ENCODE assay signal across 1 cellular context in the genomic region with DNA sequence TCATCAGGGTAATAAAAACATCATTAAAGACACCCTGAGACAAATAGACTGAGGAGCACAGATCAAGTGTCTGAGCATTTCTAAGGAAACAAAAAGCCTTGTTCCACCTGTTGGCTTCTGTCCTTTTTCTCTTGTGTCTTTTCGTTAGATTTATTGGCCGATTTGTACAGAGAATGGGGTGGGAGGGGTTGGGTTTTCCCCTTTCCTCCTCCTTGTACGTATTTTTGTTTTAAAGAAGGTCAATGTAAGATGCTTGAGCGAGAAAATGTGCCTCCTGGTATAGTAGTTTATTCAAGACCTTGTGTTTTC.
TF ChIP-seq lines count a peak whose summit lies in the region.

No MANE protein-coding gene starts in this region.

TF ChIP-seq in GM23338, 12 proteins besides CTCF, POLR2A, EP300 and RAD21 (continued from another document):
- TF ChIP-seq, protein P1, sequence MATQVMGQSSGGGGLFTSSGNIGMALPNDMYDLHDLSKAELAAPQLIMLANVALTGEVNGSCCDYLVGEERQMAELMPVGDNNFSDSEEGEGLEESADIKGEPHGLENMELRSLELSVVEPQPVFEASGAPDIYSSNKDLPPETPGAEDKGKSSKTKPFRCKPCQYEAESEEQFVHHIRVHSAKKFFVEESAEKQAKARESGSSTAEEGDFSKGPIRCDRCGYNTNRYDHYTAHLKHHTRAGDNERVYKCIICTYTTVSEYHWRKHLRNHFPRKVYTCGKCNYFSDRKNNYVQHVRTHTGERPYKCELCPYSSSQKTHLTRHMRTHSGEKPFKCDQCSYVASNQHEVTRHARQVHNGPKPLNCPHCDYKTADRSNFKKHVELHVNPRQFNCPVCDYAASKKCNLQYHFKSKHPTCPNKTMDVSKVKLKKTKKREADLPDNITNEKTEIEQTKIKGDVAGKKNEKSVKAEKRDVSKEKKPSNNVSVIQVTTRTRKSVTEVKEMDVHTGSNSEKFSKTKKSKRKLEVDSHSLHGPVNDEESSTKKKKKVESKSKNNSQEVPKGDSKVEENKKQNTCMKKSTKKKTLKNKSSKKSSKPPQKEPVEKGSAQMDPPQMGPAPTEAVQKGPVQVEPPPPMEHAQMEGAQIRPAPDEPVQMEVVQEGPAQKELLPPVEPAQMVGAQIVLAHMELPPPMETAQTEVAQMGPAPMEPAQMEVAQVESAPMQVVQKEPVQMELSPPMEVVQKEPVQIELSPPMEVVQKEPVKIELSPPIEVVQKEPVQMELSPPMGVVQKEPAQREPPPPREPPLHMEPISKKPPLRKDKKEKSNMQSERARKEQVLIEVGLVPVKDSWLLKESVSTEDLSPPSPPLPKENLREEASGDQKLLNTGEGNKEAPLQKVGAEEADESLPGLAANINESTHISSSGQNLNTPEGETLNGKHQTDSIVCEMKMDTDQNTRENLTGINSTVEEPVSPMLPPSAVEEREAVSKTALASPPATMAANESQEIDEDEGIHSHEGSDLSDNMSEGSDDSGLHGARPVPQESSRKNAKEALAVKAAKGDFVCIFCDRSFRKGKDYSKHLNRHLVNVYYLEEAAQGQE (IDR thresholded peaks at IDR 0.05; ENCODE audit: unreplicated experiment) = no peak
- TF ChIP-seq ETS1 (IDR thresholded peaks at IDR 0.05) (no peak), CREB1 (CRISPR knock-in tag; IDR thresholded peaks at IDR 0.05; ENCODE audit: low read depth) (no peak), STAT1 (IDR thresholded peaks at IDR 0.05; ENCODE audit: unreplicated experiment) (no peak), ZNF114 (CRISPR knock-in tag; IDR thresholded peaks at IDR 0.05) (no peak), EZH2phosphoT487 (IDR thresholded peaks at IDR 0.05; ENCODE audit: unreplicated experiment) (no peak), NANOG (IDR thresholded peaks at IDR 0.05; ENCODE audit: borderline replicate concordance) (no peak)
- TF ChIP-seq, protein P2, sequence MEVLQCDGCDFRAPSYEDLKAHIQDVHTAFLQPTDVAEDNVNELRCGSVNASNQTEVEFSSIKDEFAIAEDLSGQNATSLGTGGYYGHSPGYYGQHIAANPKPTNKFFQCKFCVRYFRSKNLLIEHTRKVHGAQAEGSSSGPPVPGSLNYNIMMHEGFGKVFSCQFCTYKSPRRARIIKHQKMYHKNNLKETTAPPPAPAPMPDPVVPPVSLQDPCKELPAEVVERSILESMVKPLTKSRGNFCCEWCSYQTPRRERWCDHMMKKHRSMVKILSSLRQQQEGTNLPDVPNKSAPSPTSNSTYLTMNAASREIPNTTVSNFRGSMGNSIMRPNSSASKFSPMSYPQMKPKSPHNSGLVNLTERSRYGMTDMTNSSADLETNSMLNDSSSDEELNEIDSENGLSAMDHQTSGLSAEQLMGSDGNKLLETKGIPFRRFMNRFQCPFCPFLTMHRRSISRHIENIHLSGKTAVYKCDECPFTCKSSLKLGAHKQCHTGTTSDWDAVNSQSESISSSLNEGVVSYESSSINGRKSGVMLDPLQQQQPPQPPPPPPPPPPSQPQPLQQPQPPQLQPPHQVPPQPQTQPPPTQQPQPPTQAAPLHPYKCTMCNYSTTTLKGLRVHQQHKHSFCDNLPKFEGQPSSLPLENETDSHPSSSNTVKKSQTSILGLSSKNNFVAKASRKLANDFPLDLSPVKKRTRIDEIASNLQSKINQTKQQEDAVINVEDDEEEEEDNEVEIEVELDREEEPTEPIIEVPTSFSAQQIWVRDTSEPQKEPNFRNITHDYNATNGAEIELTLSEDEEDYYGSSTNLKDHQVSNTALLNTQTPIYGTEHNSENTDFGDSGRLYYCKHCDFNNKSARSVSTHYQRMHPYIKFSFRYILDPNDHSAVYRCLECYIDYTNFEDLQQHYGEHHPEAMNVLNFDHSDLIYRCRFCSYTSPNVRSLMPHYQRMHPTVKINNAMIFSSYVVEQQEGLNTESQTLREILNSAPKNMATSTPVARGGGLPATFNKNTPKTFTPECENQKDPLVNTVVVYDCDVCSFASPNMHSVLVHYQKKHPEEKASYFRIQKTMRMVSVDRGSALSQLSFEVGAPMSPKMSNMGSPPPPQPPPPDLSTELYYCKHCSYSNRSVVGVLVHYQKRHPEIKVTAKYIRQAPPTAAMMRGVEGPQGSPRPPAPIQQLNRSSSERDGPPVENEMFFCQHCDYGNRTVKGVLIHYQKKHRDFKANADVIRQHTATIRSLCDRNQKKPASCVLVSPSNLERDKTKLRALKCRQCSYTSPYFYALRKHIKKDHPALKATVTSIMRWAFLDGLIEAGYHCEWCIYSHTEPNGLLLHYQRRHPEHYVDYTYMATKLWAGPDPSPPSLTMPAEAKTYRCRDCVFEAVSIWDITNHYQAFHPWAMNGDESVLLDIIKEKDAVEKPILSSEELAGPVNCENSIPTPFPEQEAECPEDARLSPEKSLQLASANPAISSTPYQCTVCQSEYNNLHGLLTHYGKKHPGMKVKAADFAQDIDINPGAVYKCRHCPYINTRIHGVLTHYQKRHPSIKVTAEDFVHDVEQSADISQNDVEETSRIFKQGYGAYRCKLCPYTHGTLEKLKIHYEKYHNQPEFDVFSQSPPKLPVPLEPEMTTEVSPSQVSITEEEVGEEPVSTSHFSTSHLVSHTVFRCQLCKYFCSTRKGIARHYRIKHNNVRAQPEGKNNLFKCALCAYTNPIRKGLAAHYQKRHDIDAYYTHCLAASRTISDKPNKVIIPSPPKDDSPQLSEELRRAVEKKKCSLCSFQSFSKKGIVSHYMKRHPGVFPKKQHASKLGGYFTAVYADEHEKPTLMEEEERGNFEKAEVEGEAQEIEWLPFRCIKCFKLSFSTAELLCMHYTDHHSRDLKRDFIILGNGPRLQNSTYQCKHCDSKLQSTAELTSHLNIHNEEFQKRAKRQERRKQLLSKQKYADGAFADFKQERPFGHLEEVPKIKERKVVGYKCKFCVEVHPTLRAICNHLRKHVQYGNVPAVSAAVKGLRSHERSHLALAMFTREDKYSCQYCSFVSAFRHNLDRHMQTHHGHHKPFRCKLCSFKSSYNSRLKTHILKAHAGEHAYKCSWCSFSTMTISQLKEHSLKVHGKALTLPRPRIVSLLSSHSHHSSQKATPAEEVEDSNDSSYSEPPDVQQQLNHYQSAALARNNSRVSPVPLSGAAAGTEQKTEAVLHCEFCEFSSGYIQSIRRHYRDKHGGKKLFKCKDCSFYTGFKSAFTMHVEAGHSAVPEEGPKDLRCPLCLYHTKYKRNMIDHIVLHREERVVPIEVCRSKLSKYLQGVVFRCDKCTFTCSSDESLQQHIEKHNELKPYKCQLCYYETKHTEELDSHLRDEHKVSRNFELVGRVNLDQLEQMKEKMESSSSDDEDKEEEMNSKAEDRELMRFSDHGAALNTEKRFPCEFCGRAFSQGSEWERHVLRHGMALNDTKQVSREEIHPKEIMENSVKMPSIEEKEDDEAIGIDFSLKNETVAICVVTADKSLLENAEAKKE (CRISPR knock-in tag; IDR thresholded peaks at IDR 0.05) = no peak
